Comparison of ENCODE assay signal across 9 cellular contexts in the genomic region with DNA sequence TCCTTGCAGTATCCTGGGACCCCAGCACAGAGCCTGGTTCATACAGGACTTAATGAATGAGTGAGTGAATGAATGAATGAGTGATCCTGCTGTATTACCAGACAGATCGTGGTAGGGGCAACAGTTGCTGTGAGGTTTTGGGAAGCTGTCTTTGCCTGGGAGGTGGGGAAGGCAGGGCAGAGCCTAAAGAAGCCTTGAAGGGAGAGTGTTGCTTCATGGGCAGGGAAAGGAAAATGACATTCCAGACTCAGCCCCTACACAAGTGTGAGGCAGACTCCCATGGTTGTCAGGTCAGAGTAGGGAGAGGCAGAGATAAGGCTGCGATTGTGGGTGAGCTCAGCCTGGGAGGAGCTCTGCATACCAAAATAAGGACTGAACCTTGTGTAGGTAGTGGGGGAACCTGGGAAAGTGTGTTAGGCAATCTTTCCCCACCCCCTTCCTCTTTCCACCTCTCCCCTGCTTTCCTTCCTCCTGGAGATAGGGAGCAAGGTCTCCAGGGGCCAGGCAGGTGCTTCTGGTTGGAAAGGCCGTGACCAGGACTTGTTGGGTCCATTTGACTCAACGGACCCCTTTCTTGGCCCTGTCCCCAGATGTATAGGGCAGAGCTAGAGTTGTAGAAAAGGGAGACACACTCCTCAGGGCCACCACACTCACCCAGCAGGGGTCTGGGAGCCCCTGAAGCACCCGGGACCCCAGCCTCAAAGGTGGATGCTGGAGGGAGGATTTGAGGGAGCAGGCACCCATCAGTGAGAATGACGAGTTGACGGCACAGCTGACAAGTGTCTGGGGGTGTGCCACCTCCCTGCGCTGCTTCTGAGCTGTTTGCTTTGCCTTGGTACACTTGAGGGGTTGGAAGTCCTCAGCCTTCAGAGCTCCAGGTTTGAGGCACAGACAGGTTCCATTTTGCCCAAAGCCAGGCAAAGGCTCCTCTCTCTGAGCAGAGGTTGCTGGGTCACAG. TPM values are rescaled to one million over a fixed set of nuclear protein-coding genes. Genes with fewer than 3 reads are reported as not detected.
DNase-seq lines count a peak whose midpoint lies in the region; ATAC-seq, FAIRE-seq and TF ChIP-seq lines count a peak whose summit lies in the region.
"Had no signal": no experiment of that assay in that cellular context is flagged by ENCODE, and none has a peak within 500 bp of the region (broad histone marks: within the 10 kb centered on the region; RNA-seq: fewer than 3 reads in every experiment).

No MANE protein-coding gene starts in this region.

- H3K9me3 Mint-ChIP-seq in stimulated activated memory B cell treated with anti-CD40 and anti-IgM and Interleukin-4, amounts not matched to agents 10 μg/mL and 1 μg/mL and 100 μg/mL, for 72 hours, result no peaks in the 10 kb centered on the region

- H3K27me3 ChIP-seq in breast epithelium, result no peaks in the 10 kb centered on the region
- H3K27me3 ChIP-seq in liver (ENCODE audit: control insufficient read depth in 4 of 4, insufficient read depth in 4 of 4, low read length in 3 of 4), result no peaks in the 10 kb centered on the region
- H3K27me3 ChIP-seq in ovary, result no peaks in the 10 kb centered on the region
- H3K27me3 ChIP-seq: gastrocnemius medialis had no signal

- no peak for FAIRE-seq in GM12892 (lab: Jason Lieb, UNC)

- TF ChIP-seq EP300 in ovary (IDR thresholded peaks at IDR 0.05), result no peak

- no peak overlapping the region for H3K4me3 ChIP-seq in breast epithelium
- no peak overlapping the region for H3K4me3 ChIP-seq in liver (ENCODE audit: low read depth in 1 of 3, low read length in 3 of 3)
- no peak overlapping the region for H3K4me3 ChIP-seq in ovary
- H3K4me3 ChIP-seq: gastrocnemius medialis had no signal

- no peaks in the 10 kb centered on the region for H3K9me3 ChIP-seq in breast epithelium
- H3K9me3 ChIP-seq in liver (ENCODE audit: control insufficient read depth in 4 of 4, low read length in 3 of 4), result peaks cover 0 to 2% (median 0%) of the 10 kb centered on the region in 4 donors
- H3K9me3 ChIP-seq in ovary, result no peaks in the 10 kb centered on the region
- H3K9me3 ChIP-seq: gastrocnemius medialis had no signal

- peak overlapping the region; percentile 4 for H3K27ac Mint-ChIP-seq in stimulated activated memory B cell treated with anti-CD40 and anti-IgM and Interleukin-4, amounts not matched to agents 10 μg/mL and 1 μg/mL and 100 μg/mL, for 72 hours

- WGBS in liver, result 83% methylated on average over 8 of the region's 8 CpGs
- 64 to 73% (median 71%) methylated on average over 8 of the region's 8 CpGs for WGBS in ovary, 3 donors

- peaks cover 8% of the 10 kb centered on the region for H3K27me3 Mint-ChIP-seq in stimulated activated memory B cell treated with anti-CD40 and anti-IgM and Interleukin-4, amounts not matched to agents 10 μg/mL and 1 μg/mL and 100 μg/mL, for 72 hours

- H3K36me3 Mint-ChIP-seq in stimulated activated memory B cell treated with anti-CD40 and anti-IgM and Interleukin-4, amounts not matched to agents 10 μg/mL and 1 μg/mL and 100 μg/mL, for 72 hours, result no peaks in the 10 kb centered on the region

- TF ChIP-seq CTCF in breast epithelium (IDR thresholded peaks at IDR 0.05) (no peak), liver (IDR thresholded peaks at IDR 0.05; ENCODE audit: low read depth, low read length, missing input control) (no peak), ovary (IDR thresholded peaks at IDR 0.05) (no peak)

- H3K4me1 ChIP-seq in breast epithelium, result peaks cover 0 to 6% of the 10 kb centered on the region in 2 donors
- peaks cover 1 to 17% (median 8%) of the 10 kb centered on the region in 4 donors for H3K4me1 ChIP-seq in liver (ENCODE audit: control insufficient read depth in 4 of 4, insufficient read depth in 4 of 4, low read length in 3 of 4)
- H3K4me1 ChIP-seq in ovary (ENCODE audit: insufficient read depth), result no peaks in the 10 kb centered on the region
- H3K4me1 ChIP-seq: gastrocnemius medialis had no signal

- TF ChIP-seq POLR2A in breast epithelium (IDR thresholded peaks at IDR 0.05) (no peak), GM12892 (IDR thresholded peaks at IDR 0.05; ENCODE audit: low read depth, low read length) (no peak), ovary (IDR thresholded peaks at IDR 0.05) (no peak)

- intact Hi-C loops in breast epithelium (cut with DNase I; ENCODE audit: low total_unique reads), result no loop called here
- intact Hi-C loops in ovary (cut with DNase I), result no loop called here

- in situ Hi-C loops in KBM-7 (cut with MboI; ENCODE audit: low pct_unique_long_range_greater_than_20kb, low sequenced_read_pairs), result no loop called here

- H3K27ac ChIP-seq in breast epithelium, result peak overlapping the region; percentile 8 to 65
- no peak overlapping the region for H3K27ac ChIP-seq in liver (ENCODE audit: low read depth in 1 of 2, low read length in 2 of 2)
- no peak overlapping the region for H3K27ac ChIP-seq in ovary
- H3K27ac ChIP-seq: gastrocnemius medialis had no signal

- peaks cover 11% of the 10 kb centered on the region for H3K4me1 Mint-ChIP-seq in stimulated activated memory B cell treated with anti-CD40 and anti-IgM and Interleukin-4, amounts not matched to agents 10 μg/mL and 1 μg/mL and 100 μg/mL, for 72 hours

- TF ChIP-seq RAD21 in liver (IDR thresholded peaks at IDR 0.05), result peak in 1 of 2 donors; percentile 12

- no peak for ATAC-seq in stimulated activated memory B cell treated with anti-CD40 and anti-IgM and Interleukin-4, amounts not matched to agents 10 μg/mL and 1 μg/mL and 100 μg/mL, for 72 hours
- ATAC-seq: gastrocnemius medialis had no signal

- H3K4me3 Mint-ChIP-seq in stimulated activated memory B cell treated with anti-CD40 and anti-IgM and Interleukin-4, amounts not matched to agents 10 μg/mL and 1 μg/mL and 100 μg/mL, for 72 hours, result no peak overlapping the region

- H3K9ac ChIP-seq in liver (ENCODE audit: low read depth in 1 of 2, low read length in 2 of 2), result no peak overlapping the region

- peak; percentile 35 for DNase-seq in KBM-7
- no peak for DNase-seq in breast epithelium (ENCODE audit: low spot score in 2 of 2)
- DNase-seq in GM12892 (ENCODE audit: insufficient read length), result no peak
- DNase-seq in NCI-H1694 treated with DMSO at 0.1 percent for 48 hours (lab: John Stamatoyannopoulos, UW), result no peak
- DNase-seq in ovary, result no peak
- DNase-seq: gastrocnemius medialis had no signal

- H3K36me3 ChIP-seq in breast epithelium, result no peaks in the 10 kb centered on the region
- H3K36me3 ChIP-seq in liver (ENCODE audit: control insufficient read depth in 4 of 4, insufficient read depth in 3 of 4, low read depth in 1 of 4, low read length in 3 of 4), result no peaks in the 10 kb centered on the region
- no peaks in the 10 kb centered on the region for H3K36me3 ChIP-seq in ovary
- H3K36me3 ChIP-seq: gastrocnemius medialis had no signal

TF ChIP-seq in liver, 16 proteins besides CTCF, POLR2A, EP300 and RAD21:
- TF ChIP-seq RXRA (IDR thresholded peaks at IDR 0.05), result peak in 1 of 2 donors; percentile 28
- TF ChIP-seq JUND (IDR thresholded peaks at IDR 0.05), result no peak
- no peak for TF ChIP-seq GABPA (IDR thresholded peaks at IDR 0.05 in 1 of 2, conservative IDR thresholded peaks at IDR 0.05 in 1 of 2)
- TF ChIP-seq SP1 (IDR thresholded peaks at IDR 0.05), result peak; percentile 28
- TF ChIP-seq HNF4A (conservative IDR thresholded peaks at IDR 0.05), result peak; percentile 35 to 45

RNA-seq across cellular contexts. Expression of a gene that starts 18.5 kb away (rescaled TPM):
- 100 to 1,000 TPM in 1 of 3 donors, 10 to 100 TPM in 2; 12.6 to 145 (median 54.1) TPM for total RNA-seq in breast epithelium
- 10 to 100 TPM; 10.2 to 28.0 TPM for total RNA-seq in liver
- 100 to 1,000 TPM in 1 of 2 donors, 10 to 100 TPM in 1; 47.5 to 132 TPM for polyA plus RNA-seq in liver
- 13.2 TPM for polyA plus RNA-seq in GM12892 (2012; ENCODE audit: missing spikeins)
- 100 to 1,000 TPM in 1 of 7 donors, 10 to 100 TPM in 6; 28.6 to 150 (median 79.2) TPM for total RNA-seq in ovary
- 10 to 100 TPM; 19.6 to 49.3 TPM for polyA plus RNA-seq in ovary

RNA-seq across cellular contexts. Expression of a gene that starts 49.2 kb away (rescaled TPM):
- not detected for total RNA-seq in breast epithelium
- under 1 TPM in 1 of 2 donors, not detected in 1; 0.19 TPM for total RNA-seq in liver
- under 1 TPM; 0.02 to 0.07 TPM for polyA plus RNA-seq in liver
- not detected for polyA plus RNA-seq in GM12892 (2012; ENCODE audit: missing spikeins)
- total RNA-seq in ovary, result 100 to 1,000 TPM in 4 of 7 donors, 10 to 100 TPM in 3; 29.8 to 178 (median 107) TPM
- 10 to 100 TPM; 20.9 to 71.5 TPM for polyA plus RNA-seq in ovary
- total RNA-seq: SK-MEL-5 had no signal

Comparison
In these comparisons a context has a peak if more than half of its experiments do, and no peak if none do; other contexts are left out.
1. H3K27ac ChIP-seq: peak in breast epithelium (2 of 2); none in liver (0 of 2) and ovary (0 of 2).
2. RNA of a gene that starts 49.2 kb away (total RNA-seq): 29.8 to 178 TPM in ovary; 0.19 TPM in liver and not detected in breast epithelium; every median in the first group is over 10 times any median in the second.